Comparison of ENCODE assay signal across 1 cellular context in genomic region chr7:130364446-130364845, GRCh38.
TF ChIP-seq lines count a peak whose summit lies in the region.

No MANE protein-coding gene starts in this region.

TF ChIP-seq in neural cell, 6 proteins besides CTCF, POLR2A, EP300 and RAD21 (continued from another document):
- TF ChIP-seq REST (IDR thresholded peaks at IDR 0.05; ENCODE audit: borderline replicate concordance) = no peak
- no peak for TF ChIP-seq POLR2AphosphoS5 (IDR thresholded peaks at IDR 0.05)
- TF ChIP-seq EZH2 (IDR thresholded peaks at IDR 0.05; ENCODE audit: borderline replicate concordance, insufficient read depth, low read length, poor library complexity, severe bottlenecking) = no peak
